2 cellular contexts compared by ENCODE assay signal in genomic region chr1:55444660-55445059, GRCh38.
TF ChIP-seq lines count a peak whose summit lies in the region.

No MANE protein-coding gene starts in this region.

TF ChIP-seq in IMR-90, 13 proteins besides CTCF, POLR2A, EP300 and RAD21:
- no peak for TF ChIP-seq SMC3 (IDR thresholded peaks at IDR 0.05; ENCODE audit: low read depth, low read length)

TF ChIP-seq in K562, 482 proteins besides CTCF, POLR2A, EP300 and RAD21:
- TF ChIP-seq SMAD4 (CRISPR knock-in tag; conservative IDR thresholded peaks at IDR 0.05) (peak; percentile 31; the same call in 1 of the 2 replicates), ASH1L (IDR thresholded peaks at IDR 0.05; ENCODE audit: borderline replicate concordance, low read depth, partially characterized antibody) (no peak), ZNF175 (CRISPR knock-in tag; IDR thresholded peaks at IDR 0.05; ENCODE audit: low read depth) (0 out of 2 replicates have a peak, but pooled peaks have one; percentile 7), TCF3 (CRISPR knock-in tag; IDR thresholded peaks at IDR 0.05) (peak; percentile 6; the same call in 1 of the 2 replicates), ETV5 (CRISPR knock-in tag; IDR thresholded peaks at IDR 0.05; ENCODE audit: low read depth) (no peak), FOXA3 (CRISPR knock-in tag; conservative IDR thresholded peaks at IDR 0.05 in 1 of 2, IDR thresholded peaks at IDR 0.05 in 1 of 2) (peak in 1 of 2 experiments; percentile 84; a peak in 2 of 4 replicates), ZFP1 (CRISPR knock-in tag; IDR thresholded peaks at IDR 0.05) (no peak)
